16 cellular contexts compared by ENCODE assay signal in the genomic region with DNA sequence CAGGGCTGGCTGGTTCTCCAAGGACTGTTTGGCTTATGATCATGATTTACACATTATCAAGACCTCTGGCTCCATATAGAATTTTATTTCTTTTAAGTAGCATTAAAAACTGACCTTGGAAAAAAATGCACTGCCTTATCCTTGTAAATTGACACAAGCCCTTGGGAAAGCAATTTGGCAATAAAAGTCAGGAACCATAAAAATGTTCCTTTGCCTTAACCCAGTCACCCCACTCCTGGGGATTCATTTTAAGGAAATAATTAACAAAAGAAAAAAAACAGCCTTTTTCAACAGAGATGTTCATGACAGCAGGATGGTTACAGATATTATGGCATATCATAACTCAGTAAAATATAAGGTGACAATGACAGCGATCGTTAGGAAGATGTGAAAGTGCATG. TPM values are rescaled to one million over a fixed set of nuclear protein-coding genes. Genes with fewer than 3 reads are reported as not detected.
DNase-seq lines count a peak whose midpoint lies in the region; ATAC-seq, FAIRE-seq and TF ChIP-seq lines count a peak whose summit lies in the region.
"Had no signal": no experiment of that assay in that cellular context is flagged by ENCODE, and none has a peak within 500 bp of the region (broad histone marks: within the 10 kb centered on the region; RNA-seq: fewer than 3 reads in every experiment).

No MANE protein-coding gene starts in this region.

- ATAC-seq in left colon: peak; percentile 66
- ATAC-seq in activated CD8-positive, alpha-beta T cell treated with anti-CD3 and anti-CD28 coated beads for 36 hours: no peak

- H3K27ac Mint-ChIP-seq in nephron progenitor cell: peak overlapping the region; percentile 48
- no peak overlapping the region for H3K27ac Mint-ChIP-seq in activated CD8-positive, alpha-beta T cell treated with anti-CD3 and anti-CD28 coated beads for 36 hours
- H3K27ac Mint-ChIP-seq: H9 had no signal

- peak overlapping the region; percentile 59 to 69 (median 62) for H3K27ac ChIP-seq in transverse colon
- H3K27ac ChIP-seq in uterus: no peak overlapping the region
- H3K27ac ChIP-seq: BLaER1 had no signal

- H3K4me3 ChIP-seq in transverse colon: no peak overlapping the region
- H3K4me3 ChIP-seq in uterus: no peak overlapping the region
- H3K4me3 ChIP-seq: BLaER1 had no signal

- CTCF ChIA-PET in activated CD8-positive, alpha-beta T cell treated with anti-CD3 and anti-CD28 coated beads for 36 hours (lab: Charles Lee): interaction anchor here (1.5 kb wide), 1 partner anchor 15 kb away, joined by 6 read pairs; no protein-coding TSS in a partner anchor

- peak; percentile 73 for FAIRE-seq in colon (lab: Jason Lieb, UNC)
- FAIRE-seq: GM19239 had no signal

- H3K27me3 Mint-ChIP-seq in nephron progenitor cell (ENCODE audit: low read depth, poor library complexity): no peaks in the 10 kb centered on the region
- H3K27me3 Mint-ChIP-seq in activated CD8-positive, alpha-beta T cell treated with anti-CD3 and anti-CD28 coated beads for 36 hours: peaks cover 14% of the 10 kb centered on the region

- TF ChIP-seq POLR2A in transverse colon (IDR thresholded peaks at IDR 0.05) (no peak), uterus (IDR thresholded peaks at IDR 0.05) (no peak)

- in situ Hi-C loops in transverse colon (cut with MboI; ENCODE audit: low pct_ligation_motif_present in 1 of 4, low pct_unique_long_range_greater_than_20kb in 1 of 4, low sequenced_read_pairs in 3 of 4): loop anchor here in 2 of 4 donors (10.0 to 25.0 kb wide), 2 partner anchors 396 to 404 kb away; no protein-coding TSS in a partner anchor

- POLR2A ChIA-PET in activated CD8-positive, alpha-beta T cell treated with anti-CD3 and anti-CD28 coated beads for 36 hours (lab: Charles Lee): no interaction called here

- 31 to 62% methylated on average over 2 of the region's 2 CpGs for WGBS in transverse colon (ENCODE audit: low coverage in 1 of 2), 2 donors

- TF ChIP-seq CTCF in nephron progenitor cell (IDR thresholded peaks at IDR 0.05): no peak
- TF ChIP-seq CTCF in transverse colon (IDR thresholded peaks at IDR 0.05): no peak
- TF ChIP-seq CTCF in activated CD8-positive, alpha-beta T cell treated with anti-CD3 and anti-CD28 coated beads for 36 hours (IDR thresholded peaks at IDR 0.05): no peak
- no peak for TF ChIP-seq CTCF in uterus (IDR thresholded peaks at IDR 0.05)

- H3K36me3 ChIP-seq in transverse colon (no peaks in the 10 kb centered on the region), uterus (no peaks in the 10 kb centered on the region)
- H3K36me3 ChIP-seq: BLaER1 had no signal

- peaks cover 8% of the 10 kb centered on the region for H3K4me1 Mint-ChIP-seq in nephron progenitor cell
- H3K4me1 Mint-ChIP-seq in activated CD8-positive, alpha-beta T cell treated with anti-CD3 and anti-CD28 coated beads for 36 hours (ENCODE audit: low read depth): no peaks in the 10 kb centered on the region
- H3K4me1 Mint-ChIP-seq: CD8-positive, alpha-beta memory T cell; H9 had no signal

- TF ChIP-seq EP300 in transverse colon (IDR thresholded peaks at IDR 0.05; ENCODE audit: low read depth): no peak

- DNase-seq in left colon (no peak), nephron progenitor cell (no peak), transverse colon (no peak), NCI-H774 (lab: John Stamatoyannopoulos, UW) (no peak), DMS53 treated with DMSO at 0.1 percent for 48 hours (lab: John Stamatoyannopoulos, UW; ENCODE audit: unreplicated experiment) (no peak), uterus (no peak)
- DNase-seq in activated CD8-positive, alpha-beta T cell treated with anti-CD3 and anti-CD28 coated beads for 36 hours: no peak
- DNase-seq: AML-193; Caco-2; CD8-positive, alpha-beta memory T cell; GF-D8; GOT3; H9 had no signal

- H3K4me1 ChIP-seq in transverse colon (peaks cover 8 to 68% (median 27%) of the 10 kb centered on the region in 4 donors), uterus (no peaks in the 10 kb centered on the region)

- H3K9me3 ChIP-seq in transverse colon (no peaks in the 10 kb centered on the region), uterus (peaks cover 0 to 9% of the 10 kb centered on the region in 2 donors)

- H3K4me3 Mint-ChIP-seq in nephron progenitor cell: no peak overlapping the region
- H3K4me3 Mint-ChIP-seq in activated CD8-positive, alpha-beta T cell treated with anti-CD3 and anti-CD28 coated beads for 36 hours: no peak overlapping the region
- H3K4me3 Mint-ChIP-seq: CD8-positive, alpha-beta memory T cell; H9 had no signal

- peaks cover 40% of the 10 kb centered on the region for H3K36me3 Mint-ChIP-seq in nephron progenitor cell (ENCODE audit: low read depth)
- H3K36me3 Mint-ChIP-seq in activated CD8-positive, alpha-beta T cell treated with anti-CD3 and anti-CD28 coated beads for 36 hours (ENCODE audit: low read depth): peaks cover 2% of the 10 kb centered on the region

- intact Hi-C loops in left colon (cut with DNase I, micrococcal nuclease): no loop called here
- intact Hi-C loops in transverse colon (cut with DNase I; ENCODE audit: low total_unique reads): no loop called here
- intact Hi-C loops in activated CD8-positive, alpha-beta T cell treated with anti-CD3 and anti-CD28 coated beads for 36 hours (cut with micrococcal nuclease): no loop called here
- intact Hi-C loops in uterus (cut with DNase I; ENCODE audit: low total_unique reads): no loop called here

- peaks cover 47% of the 10 kb centered on the region for H3K9me3 Mint-ChIP-seq in nephron progenitor cell
- peaks cover 9% of the 10 kb centered on the region for H3K9me3 Mint-ChIP-seq in activated CD8-positive, alpha-beta T cell treated with anti-CD3 and anti-CD28 coated beads for 36 hours

- H3K27me3 ChIP-seq in transverse colon (no peaks in the 10 kb centered on the region), uterus (no peaks in the 10 kb centered on the region)
- H3K27me3 ChIP-seq: BLaER1 had no signal

RNA-seq across cellular contexts. Expression of gene NR2E3, which starts 51.6 kb away (rescaled TPM):
- total RNA-seq in left colon (under 1 TPM; 0.20 to 0.67 TPM), transverse colon (under 1 TPM in 2 of 4 donors, not detected in 2; 0.55 to 0.95 TPM), uterus (under 1 TPM in 1 of 4 donors, not detected in 3; 0.41 TPM)
- not detected for total RNA-seq in activated CD8-positive, alpha-beta T cell treated with anti-CD3 and anti-CD28 coated beads for 36 hours
- total RNA-seq: Caco-2; CD8-positive, alpha-beta memory T cell had no signal

Comparison
In these comparisons a context has a peak if more than half of its experiments do, and no peak if none do; other contexts are left out.
1. H3K27ac ChIP-seq: peak in transverse colon (4 of 4); none in uterus (0 of 2).